18 cellular contexts compared by ENCODE assay signal in the genomic region with DNA sequence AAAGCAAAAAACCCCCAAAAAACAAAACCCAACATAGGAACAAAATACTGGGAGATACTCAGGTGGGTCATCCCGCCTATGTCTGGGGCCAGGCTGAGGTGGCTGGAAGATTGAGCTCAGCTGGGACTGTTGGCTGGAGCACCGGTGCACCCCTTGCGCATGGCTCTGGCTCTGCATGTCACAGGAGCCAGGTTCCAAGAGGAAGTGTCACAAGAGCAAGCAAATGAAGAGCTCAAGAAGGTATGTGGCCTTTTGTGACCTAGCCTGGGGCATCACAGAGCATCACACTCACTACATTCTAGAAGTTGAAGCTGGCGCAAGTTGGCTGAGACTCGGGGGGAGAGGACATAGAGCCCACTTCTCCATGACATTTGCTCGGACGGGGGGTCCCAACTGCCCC. TPM values are rescaled to one million over a fixed set of nuclear protein-coding genes. Genes with fewer than 3 reads are reported as not detected.
A peak's percentile ranks its signal among the peaks of the same experiment; 100 is the strongest.
DNase-seq lines count a peak whose midpoint lies in the region; ATAC-seq and TF ChIP-seq lines count a peak whose summit lies in the region.
"Had no signal": no experiment of that assay in that cellular context is flagged by ENCODE, and none has a peak within 500 bp of the region (broad histone marks: within the 10 kb centered on the region; RNA-seq: fewer than 3 reads in every experiment).

No MANE protein-coding gene starts in this region.

- no peaks in the 10 kb centered on the region for H3K9me3 ChIP-seq in Karpas-422 (ENCODE audit: low read length)
- H3K9me3 ChIP-seq in esophagus muscularis mucosa, result no peaks in the 10 kb centered on the region
- H3K9me3 ChIP-seq in trophoblast cell (ENCODE audit: insufficient read depth, low read depth, low read length), result peaks cover 3% of the 10 kb centered on the region
- H3K9me3 ChIP-seq in MG63, result no peaks in the 10 kb centered on the region
- H3K9me3 ChIP-seq: BE2C had no signal

- H3K27ac Mint-ChIP-seq in natural killer cell treated with Interleukin-12 subunit alpha and Interleukin-12 subunit beta and Interleukin-15 and Interleukin-18, amount 100 ng/mL, for 72 hours, result no peak overlapping the region

- H3K27me3 ChIP-seq in Karpas-422 (ENCODE audit: low read length) (no peaks in the 10 kb centered on the region), esophagus muscularis mucosa (no peaks in the 10 kb centered on the region), trophoblast cell (ENCODE audit: insufficient read depth, low read length) (no peaks in the 10 kb centered on the region), MG63 (no peaks in the 10 kb centered on the region)
- H3K27me3 ChIP-seq: BE2C had no signal

- no peak overlapping the region for H4K8ac ChIP-seq in trophoblast cell (ENCODE audit: low read depth, low read length)

- no peak overlapping the region for H3K18ac ChIP-seq in trophoblast cell (ENCODE audit: low read length)

- H3K4ac ChIP-seq in trophoblast cell (ENCODE audit: low read depth, low read length), result no peak overlapping the region

- no peak overlapping the region for H2BK120ac ChIP-seq in trophoblast cell (ENCODE audit: insufficient read depth, low read length, poor library complexity)

- no peak overlapping the region for H2BK12ac ChIP-seq in trophoblast cell (ENCODE audit: low read length)

- no peak overlapping the region for H3K4me3 ChIP-seq in GM12864 (ENCODE audit: low read depth, low read length)
- no peak overlapping the region for H3K4me3 ChIP-seq in Karpas-422 (ENCODE audit: low read length)
- no peak overlapping the region for H3K4me3 ChIP-seq in esophagus muscularis mucosa
- H3K4me3 ChIP-seq in trophoblast cell (ENCODE audit: low read depth, low read length), result no peak overlapping the region
- H3K4me3 ChIP-seq in MG63, result no peak overlapping the region

- no peak overlapping the region for H3K23ac ChIP-seq in trophoblast cell (ENCODE audit: low read length)

- H3K27ac ChIP-seq in Karpas-422 (ENCODE audit: low read length) (no peak overlapping the region), esophagus muscularis mucosa (replicated peaks in 1 of 4) (peak overlapping the region; percentile 67 to 80 (median 74)), trophoblast cell (ENCODE audit: low read depth, low read length) (no peak overlapping the region)
- H3K27ac ChIP-seq: HL-60, KMS-11 had no signal

- no peak for TF ChIP-seq POLR2A in esophagus muscularis mucosa (IDR thresholded peaks at IDR 0.05; ENCODE audit: low read depth)

- peaks cover 45% of the 10 kb centered on the region for H3K4me1 ChIP-seq in Karpas-422 (ENCODE audit: low read length)
- peaks cover 14 to 23% (median 20%) of the 10 kb centered on the region in 4 donors for H3K4me1 ChIP-seq in esophagus muscularis mucosa
- H3K4me1 ChIP-seq in trophoblast cell (ENCODE audit: control insufficient read depth in 1 of 2, insufficient read depth in 2 of 2, low read length in 2 of 2), result peaks cover 4 to 7% of the 10 kb centered on the region in 2 experiments
- H3K4me1 ChIP-seq: BE2C had no signal

- H2BK5ac ChIP-seq in trophoblast cell (ENCODE audit: low read depth, low read length, poor library complexity), result no peak overlapping the region

- no peak for TF ChIP-seq EP300 in esophagus muscularis mucosa (IDR thresholded peaks at IDR 0.05)

- H3K4me3 Mint-ChIP-seq in natural killer cell treated with Interleukin-12 subunit alpha and Interleukin-12 subunit beta and Interleukin-15 and Interleukin-18, amount 100 ng/mL, for 72 hours, result no peak overlapping the region
- H3K4me3 Mint-ChIP-seq: CD4-positive, alpha-beta memory T cell had no signal

- TF ChIP-seq CTCF in GM12864 (IDR thresholded peaks at IDR 0.05; ENCODE audit: low read depth, low read length, missing control alignments) (peak; percentile 13), esophagus muscularis mucosa (IDR thresholded peaks at IDR 0.05) (no peak)

- no peaks in the 10 kb centered on the region for H4K20me1 ChIP-seq in Karpas-422 (ENCODE audit: insufficient read depth, low read depth, low read length)

- H3K9ac ChIP-seq in Karpas-422 (ENCODE audit: low read length) (no peak overlapping the region), trophoblast cell (ENCODE audit: low read length) (no peak overlapping the region)
- H3K9ac ChIP-seq: KMS-11 had no signal

- H3K27me3 Mint-ChIP-seq in natural killer cell treated with Interleukin-12 subunit alpha and Interleukin-12 subunit beta and Interleukin-15 and Interleukin-18, amount 100 ng/mL, for 72 hours, result no peaks in the 10 kb centered on the region
- H3K27me3 Mint-ChIP-seq: CD4-positive, alpha-beta memory T cell had no signal

- no peak overlapping the region for H4K91ac ChIP-seq in trophoblast cell (ENCODE audit: low read depth, low read length)

- H3K79me2 ChIP-seq in Karpas-422 (ENCODE audit: low read length) (no peaks in the 10 kb centered on the region), trophoblast cell (ENCODE audit: control insufficient read depth, insufficient read depth, low read length, poor library complexity) (no peaks in the 10 kb centered on the region)

- no peak overlapping the region for H4K12ac ChIP-seq in trophoblast cell (ENCODE audit: low read depth, low read length)

- H3K9me3 Mint-ChIP-seq in natural killer cell treated with Interleukin-12 subunit alpha and Interleukin-12 subunit beta and Interleukin-15 and Interleukin-18, amount 100 ng/mL, for 72 hours, result no peaks in the 10 kb centered on the region
- H3K9me3 Mint-ChIP-seq: CD4-positive, alpha-beta memory T cell had no signal

- 97% methylated on average over 5 of the region's 7 CpGs for WGBS in esophagus muscularis mucosa
- WGBS in trophoblast cell (ENCODE audit: extremely low coverage, insufficient coverage, insufficient read length), result no CpG with 5 or more reads among the region's 7 CpGs

- no peaks in the 10 kb centered on the region for H3K79me1 ChIP-seq in trophoblast cell (ENCODE audit: low read length)

- H3K36me3 ChIP-seq in Karpas-422 (ENCODE audit: insufficient read depth, low read length) (no peaks in the 10 kb centered on the region), esophagus muscularis mucosa (no peaks in the 10 kb centered on the region), trophoblast cell (ENCODE audit: control insufficient read depth in 1 of 2, insufficient read depth in 2 of 2, low read length in 2 of 2) (no peaks in the 10 kb centered on the region), MG63 (no peaks in the 10 kb centered on the region)
- H3K36me3 ChIP-seq: BE2C had no signal

- no peak overlapping the region for H3K14ac ChIP-seq in trophoblast cell (ENCODE audit: low read length)

- no peak for DNase-seq in GM12864 (ENCODE audit: low read depth)
- peak; percentile 73 for DNase-seq in Karpas-422
- DNase-seq in esophagus muscularis mucosa (ENCODE audit: extremely low spot score), result no peak
- peak; percentile 54 to 79 for DNase-seq in trophoblast cell
- no peak for DNase-seq in MG63
- DNase-seq in natural killer cell treated with Interleukin-12 subunit alpha and Interleukin-12 subunit beta and Interleukin-15 and Interleukin-18, amount 100 ng/mL, for 72 hours (ENCODE audit: low spot score), result no peak
- DNase-seq in HK-2 (ENCODE audit: unreplicated experiment), result no peak
- no peak for DNase-seq in NCI-H187 treated with DMSO at 0.1 percent for 48 hours (lab: John Stamatoyannopoulos, UW)
- DNase-seq: BE2C; CD4-positive, alpha-beta memory T cell; DMS79; GF-D8; MM.1S; NCI-H1105 treated with DMSO at 0.1 percent for 48 hours; NCI-H187; NCI-H446 had no signal

- intact Hi-C loops in esophagus muscularis mucosa (cut with DNase I), result loop anchor here (5.0 to 10.0 kb wide), 2 partner anchors 131 to 176 kb away; no protein-coding TSS in a partner anchor

- no peaks in the 10 kb centered on the region for H3K9me2 ChIP-seq in Karpas-422 (replicated peaks; ENCODE audit: insufficient read depth, low read length)

- no peak for ATAC-seq in natural killer cell treated with Interleukin-12 subunit alpha and Interleukin-12 subunit beta and Interleukin-15 and Interleukin-18, amount 100 ng/mL, for 72 hours

- no peaks in the 10 kb centered on the region for H3K36me3 Mint-ChIP-seq in natural killer cell treated with Interleukin-12 subunit alpha and Interleukin-12 subunit beta and Interleukin-15 and Interleukin-18, amount 100 ng/mL, for 72 hours
- H3K36me3 Mint-ChIP-seq: CD4-positive, alpha-beta memory T cell had no signal

- H2AFZ ChIP-seq in Karpas-422 (ENCODE audit: low read length) (no peak overlapping the region), trophoblast cell (ENCODE audit: insufficient read depth, low read length, poor library complexity) (no peak overlapping the region)

- no peaks in the 10 kb centered on the region for H3K4me1 Mint-ChIP-seq in natural killer cell treated with Interleukin-12 subunit alpha and Interleukin-12 subunit beta and Interleukin-15 and Interleukin-18, amount 100 ng/mL, for 72 hours (ENCODE audit: low read depth in 2 of 2)

- H2AK5ac ChIP-seq in trophoblast cell (ENCODE audit: low read length), result no peak overlapping the region

- peak overlapping the region; percentile 34 for H3K4me2 ChIP-seq in Karpas-422 (ENCODE audit: low read depth, low read length, poor library complexity, severe bottlenecking)
- H3K4me2 ChIP-seq in trophoblast cell (ENCODE audit: low read length), result no peak overlapping the region
- H3K4me2 ChIP-seq: KMS-11 had no signal

RNA-seq across cellular contexts. Expression of a gene that starts 40.6 kb away (rescaled TPM):
- total RNA-seq in Karpas-422 (2014; rRNA removed; shearing (Covaris generic); ENCODE audit: low replicate concordance), result 9.8 and 16.2 TPM in 2 replicates
- total RNA-seq in esophagus muscularis mucosa, result 10 to 100 TPM; 46.3 to 82.6 (median 61.3) TPM
- 21.0 and 22.2 TPM in 2 replicates for polyA plus RNA-seq in trophoblast cell (2013)
- total RNA-seq in MG63 (2014; rRNA removed; shearing (Covaris generic); ENCODE audit: low replicate concordance), result 18.1 and 31.0 TPM in 2 replicates
- 10 to 100 TPM; 22.6 to 37.6 TPM for total RNA-seq in natural killer cell treated with Interleukin-12 subunit alpha and Interleukin-12 subunit beta and Interleukin-15 and Interleukin-18, amount 100 ng/mL, for 72 hours

Comparison
In these comparisons a context has a peak if more than half of its experiments do, and no peak if none do; other contexts are left out.
1. DNase-seq: peak in Karpas-422 (single experiment) and trophoblast cell (2 of 2); none in GM12864 (single experiment), esophagus muscularis mucosa (single experiment), MG63 (single experiment), natural killer cell treated with Interleukin-12 subunit alpha and Interleukin-12 subunit beta and Interleukin-15 and Interleukin-18, amount 100 ng/mL, for 72 hours (single experiment), HK-2 (single experiment) and NCI-H187 treated with DMSO at 0.1 percent for 48 hours (single experiment).
2. H3K27ac ChIP-seq: peak in esophagus muscularis mucosa (4 of 4); none in Karpas-422 (single experiment) and trophoblast cell (single experiment).